8 cellular contexts compared by ENCODE assay signal in the genomic region with DNA sequence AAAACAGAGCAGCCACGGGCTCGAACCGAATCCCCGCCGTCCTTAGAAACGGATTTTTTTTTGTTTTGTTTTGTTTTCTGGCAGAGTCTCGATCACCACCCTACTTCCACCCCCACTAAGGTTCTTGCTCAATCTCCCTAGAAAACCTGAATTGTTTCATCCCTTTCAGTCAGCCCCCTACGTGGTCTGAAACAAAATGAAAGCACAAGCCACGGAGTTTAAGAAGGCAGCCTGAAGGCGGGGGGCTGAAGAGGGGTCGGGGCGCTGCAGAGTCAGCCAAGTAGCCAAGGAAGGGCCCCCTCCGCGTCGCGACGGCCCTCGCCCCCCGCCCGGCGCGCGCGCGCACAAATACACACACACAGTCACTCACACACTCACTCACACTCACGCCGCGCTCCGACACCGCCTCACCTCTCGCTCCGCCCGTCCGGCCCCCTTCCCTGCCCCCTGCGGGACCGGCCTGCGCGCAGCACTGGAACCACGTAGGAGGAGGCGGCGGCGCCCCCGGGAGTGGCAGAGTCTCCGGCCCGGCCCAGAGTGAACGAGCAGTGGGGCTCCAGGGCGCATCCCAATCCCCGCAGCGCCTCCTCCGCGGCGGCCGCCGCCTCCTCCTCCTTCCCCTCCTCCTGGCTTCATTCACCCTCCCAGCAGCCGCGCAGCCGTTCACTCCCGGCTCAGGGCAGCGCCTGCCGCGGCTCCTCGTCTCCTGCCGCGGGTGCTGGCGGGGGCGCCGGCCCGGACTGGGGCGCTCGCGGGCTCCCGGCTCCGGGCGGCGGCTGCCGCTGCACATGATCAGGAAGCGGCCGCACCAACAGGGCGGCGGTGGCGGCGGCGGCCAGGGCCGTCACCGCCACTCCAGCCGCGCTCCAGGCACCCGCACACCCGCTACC. TPM values are rescaled to one million over a fixed set of nuclear protein-coding genes. Genes with fewer than 3 reads are reported as not detected.
DNase-seq lines count a peak whose midpoint lies in the region; ATAC-seq and TF ChIP-seq lines count a peak whose summit lies in the region.

No MANE protein-coding gene starts in this region.

- peak overlapping the region; percentile 96 for H3K27ac Mint-ChIP-seq in activated T-helper 17 cell treated with anti-CD3 and anti-CD28 coated beads, Interleukin-2, amount 50 U/mL, for 72 hours
- H3K27ac Mint-ChIP-seq in naive thymus-derived CD8-positive, alpha-beta T cell, result peak overlapping the region; percentile 89 to 99 (median 96)
- H3K27ac Mint-ChIP-seq in stimulated activated naive B cell treated with anti-CD40 and anti-IgM and Interleukin-4, amounts not matched to agents 10 μg/mL and 1 μg/mL and 100 μg/mL, for 72 hours, result peak overlapping the region; percentile 93

- ATAC-seq in GM19025 (IDR thresholded peaks at IDR 0.05; ENCODE audit: low read depth, unreplicated experiment) (peak; percentile 43), HG03432 (IDR thresholded peaks at IDR 0.05; ENCODE audit: unreplicated experiment) (peak; percentile 44)
- ATAC-seq in activated T-helper 17 cell treated with anti-CD3 and anti-CD28 coated beads, Interleukin-2, amount 50 U/mL, for 72 hours (replicated peaks), result peak; percentile 24
- peak; percentile 19 to 34 for ATAC-seq in naive thymus-derived CD8-positive, alpha-beta T cell
- ATAC-seq in stimulated activated naive B cell treated with anti-CD40 and anti-IgM and Interleukin-4, amounts not matched to agents 10 μg/mL and 1 μg/mL and 100 μg/mL, for 72 hours (replicated peaks), result peak; percentile 24 to 35

- H3K9me3 Mint-ChIP-seq in activated T-helper 17 cell treated with anti-CD3 and anti-CD28 coated beads, Interleukin-2, amount 50 U/mL, for 72 hours, result no peaks in the 10 kb centered on the region
- no peaks in the 10 kb centered on the region for H3K9me3 Mint-ChIP-seq in naive thymus-derived CD8-positive, alpha-beta T cell
- no peaks in the 10 kb centered on the region for H3K9me3 Mint-ChIP-seq in stimulated activated naive B cell treated with anti-CD40 and anti-IgM and Interleukin-4, amounts not matched to agents 10 μg/mL and 1 μg/mL and 100 μg/mL, for 72 hours

- peak overlapping the region; percentile 81 for H3K4me2 ChIP-seq in fibroblast of lung (ENCODE audit: extremely low read depth, insufficient read depth, low read length)

- TF ChIP-seq CTCF in AG09309 (IDR thresholded peaks at IDR 0.05; ENCODE audit: control insufficient read depth, insufficient read depth, low read depth, low read length, missing control alignments), result no peak
- TF ChIP-seq CTCF in Peyer's patch (IDR thresholded peaks at IDR 0.05), result peak in 3 of 6 experiments; percentile 15 to 18 (median 15)
- TF ChIP-seq CTCF in fibroblast of lung (conservative IDR thresholded peaks at IDR 0.05 in 1 of 2, IDR thresholded peaks at IDR 0.05 in 1 of 2; ENCODE audit: low read depth in 1 of 2, low read length in 2 of 2), result no peak

- H3K4me3 Mint-ChIP-seq in activated T-helper 17 cell treated with anti-CD3 and anti-CD28 coated beads, Interleukin-2, amount 50 U/mL, for 72 hours, result peak overlapping the region; percentile 96
- H3K4me3 Mint-ChIP-seq in naive thymus-derived CD8-positive, alpha-beta T cell, result peak overlapping the region; percentile 88 to 97 (median 92)
- peak overlapping the region; percentile 93 to 99 for H3K4me3 Mint-ChIP-seq in stimulated activated naive B cell treated with anti-CD40 and anti-IgM and Interleukin-4, amounts not matched to agents 10 μg/mL and 1 μg/mL and 100 μg/mL, for 72 hours

- peak overlapping the region; percentile 92 for H3K4me3 ChIP-seq in AG09309 (ENCODE audit: control insufficient read depth, low read depth, low read length)
- H3K4me3 ChIP-seq in Peyer's patch, result peak overlapping the region; percentile 90 to 97 (median 96)
- peak overlapping the region; percentile 53 to 93 (median 72) for H3K4me3 ChIP-seq in fibroblast of lung (replicated peaks in 1 of 4; ENCODE audit: control extremely low read depth in 1 of 4, insufficient read depth in 1 of 4, low read depth in 3 of 4, low read length in 4 of 4)

- peaks cover 2% of the 10 kb centered on the region for H4K20me1 ChIP-seq in fibroblast of lung (ENCODE audit: control insufficient read depth, extremely low read depth, insufficient read depth, low read length)

- peaks cover 26% of the 10 kb centered on the region for H3K4me1 Mint-ChIP-seq in activated T-helper 17 cell treated with anti-CD3 and anti-CD28 coated beads, Interleukin-2, amount 50 U/mL, for 72 hours
- peaks cover 21 to 53% (median 46%) of the 10 kb centered on the region in 4 donors for H3K4me1 Mint-ChIP-seq in naive thymus-derived CD8-positive, alpha-beta T cell
- peaks cover 14 to 45% of the 10 kb centered on the region in 2 donors for H3K4me1 Mint-ChIP-seq in stimulated activated naive B cell treated with anti-CD40 and anti-IgM and Interleukin-4, amounts not matched to agents 10 μg/mL and 1 μg/mL and 100 μg/mL, for 72 hours

- H3K9ac ChIP-seq in fibroblast of lung (ENCODE audit: insufficient read depth, low read length), result peak overlapping the region; percentile 83

- no peak overlapping the region for H2AFZ ChIP-seq in fibroblast of lung (ENCODE audit: low read length)

- H3K27ac ChIP-seq in Peyer's patch, result peak overlapping the region; percentile 98 to 99 (median 99)
- peak overlapping the region; percentile 80 for H3K27ac ChIP-seq in fibroblast of lung (ENCODE audit: insufficient read depth, low read length)

- H3K4me1 ChIP-seq in Peyer's patch (peaks cover 0 to 30% (median 2%) of the 10 kb centered on the region in 4 donors), fibroblast of lung (ENCODE audit: control insufficient read depth, extremely low read depth, insufficient read depth, low read length) (peaks cover 7% of the 10 kb centered on the region)

- POLR2A ChIA-PET in naive thymus-derived CD8-positive, alpha-beta T cell (lab: Charles Lee), result interaction anchor here (0.6 to 1.4 kb wide), 6 partner anchors 9 to 1506 kb away, joined by 3 to 6 read pairs (median 3); no protein-coding TSS in a partner anchor

- H3K27me3 ChIP-seq in Peyer's patch (no peaks in the 10 kb centered on the region), fibroblast of lung (ENCODE audit: control insufficient read depth, insufficient read depth, low read length) (no peaks in the 10 kb centered on the region)

- H3K79me2 ChIP-seq in fibroblast of lung (ENCODE audit: control insufficient read depth, insufficient read depth, low read length), result peaks cover 35% of the 10 kb centered on the region

- peak; percentile 87 to 88 for TF ChIP-seq POLR2A in Peyer's patch (IDR thresholded peaks at IDR 0.05)

- H3K27me3 Mint-ChIP-seq in activated T-helper 17 cell treated with anti-CD3 and anti-CD28 coated beads, Interleukin-2, amount 50 U/mL, for 72 hours, result no peaks in the 10 kb centered on the region
- peaks cover 0 to 3% (median 0%) of the 10 kb centered on the region in 5 donors for H3K27me3 Mint-ChIP-seq in naive thymus-derived CD8-positive, alpha-beta T cell
- no peaks in the 10 kb centered on the region for H3K27me3 Mint-ChIP-seq in stimulated activated naive B cell treated with anti-CD40 and anti-IgM and Interleukin-4, amounts not matched to agents 10 μg/mL and 1 μg/mL and 100 μg/mL, for 72 hours

- H3K9me3 ChIP-seq in Peyer's patch (no peaks in the 10 kb centered on the region), fibroblast of lung (ENCODE audit: control insufficient read depth, insufficient read depth, low read depth, low read length) (no peaks in the 10 kb centered on the region)

- H3K36me3 ChIP-seq in Peyer's patch (no peaks in the 10 kb centered on the region), fibroblast of lung (ENCODE audit: control insufficient read depth, insufficient read depth, low read length) (peaks cover 2% of the 10 kb centered on the region)

- peaks cover 71% of the 10 kb centered on the region for H3K36me3 Mint-ChIP-seq in activated T-helper 17 cell treated with anti-CD3 and anti-CD28 coated beads, Interleukin-2, amount 50 U/mL, for 72 hours (ENCODE audit: low read depth)
- no peaks in the 10 kb centered on the region for H3K36me3 Mint-ChIP-seq in naive thymus-derived CD8-positive, alpha-beta T cell
- peaks cover 14 to 29% of the 10 kb centered on the region in 2 donors for H3K36me3 Mint-ChIP-seq in stimulated activated naive B cell treated with anti-CD40 and anti-IgM and Interleukin-4, amounts not matched to agents 10 μg/mL and 1 μg/mL and 100 μg/mL, for 72 hours

- DNase-seq in AG09309 (ENCODE audit: low read depth), result peak; percentile 59
- DNase-seq in Peyer's patch, result peak; percentile 87 to 94 (median 94)
- peak; percentile 86 to 89 for DNase-seq in fibroblast of lung (ENCODE audit: low read depth in 2 of 2)
- DNase-seq in naive thymus-derived CD8-positive, alpha-beta T cell, result peak; percentile 58 to 86 (median 69)
- DNase-seq in stimulated activated naive B cell treated with anti-CD40 and anti-IgM and Interleukin-4, amounts not matched to agents 10 μg/mL and 1 μg/mL and 100 μg/mL, for 72 hours, result peak; percentile 66

RNA-seq across cellular contexts. Expression of gene ATXN1, which starts 1.4 kb away (rescaled TPM):
- total RNA-seq in Peyer's patch (10 to 100 TPM; 34.7 to 48.5 (median 43.1) TPM), fibroblast of lung (26.2 and 40.5 TPM in 2 replicates)
- 100 to 1,000 TPM in 1 of 2 donors, 10 to 100 TPM in 1; 41.0 to 115 TPM for total RNA-seq in activated T-helper 17 cell treated with anti-CD3 and anti-CD28 coated beads, Interleukin-2, amount 50 U/mL, for 72 hours
- polyA plus RNA-seq in fibroblast of lung, result 10.0 and 15.8 TPM in 2 replicates
- polyA plus RNA-seq in fibroblast of lung (2012), result 9.1 and 15.7 TPM in 2 replicates
- 13.5 and 17.7 TPM in 2 replicates for polyA minus RNA-seq in fibroblast of lung (ENCODE audit: low replicate concordance)
- total RNA-seq in naive thymus-derived CD8-positive, alpha-beta T cell, result 10 to 100 TPM; 39.8 to 42.3 TPM
- polyA plus RNA-seq in naive thymus-derived CD8-positive, alpha-beta T cell, result 1 to 10 TPM; 2.7 to 8.2 (median 4.0) TPM

Comparison
In these comparisons a context has a peak if more than half of its experiments do, and no peak if none do; other contexts are left out.
1. Peak in every context shown above with its lines: DNase-seq, ATAC-seq, H3K4me3 ChIP-seq and H3K27ac ChIP-seq.